ENCODE assay signal across 9 cellular contexts in genomic region chr7:72109566-72109965, GRCh38.
"Had no signal": no experiment of that assay in that cellular context is flagged by ENCODE, and none has a peak within 500 bp of the region (broad histone marks: within the 10 kb centered on the region; RNA-seq: fewer than 3 reads in every experiment).

No MANE protein-coding gene starts in this region.

- FAIRE-seq: H54, HepG2 had no signal

- H3K36me3 ChIP-seq: HAP-1 had no signal

- H3K27ac ChIP-seq: GM23248, HL-60 had no signal

- ATAC-seq: HCT116, HepG2 had no signal

- H3K4me1 ChIP-seq: HAP-1 had no signal

- H3K9ac ChIP-seq: GM23248 had no signal

- H3K4me3 ChIP-seq: GM23248, HAP-1 had no signal

- H2AFZ ChIP-seq: GM23248 had no signal

- H3K9me3 ChIP-seq: HAP-1 had no signal

- DNase-seq: GM23248, GOT3, HFFc6, KBM-7 had no signal
